Comparison of ENCODE assay signal across 18 cellular contexts in genomic region chr11:64660706-64661105, GRCh38.
DNase-seq lines count a peak whose midpoint lies in the region; TF ChIP-seq lines count a peak whose summit lies in the region.
"Had no signal": no experiment of that assay in that cellular context is flagged by ENCODE, and none has a peak within 500 bp of the region (broad histone marks: within the 10 kb centered on the region; RNA-seq: fewer than 3 reads in every experiment).

No MANE protein-coding gene starts in this region.

- H3K27ac ChIP-seq in breast epithelium = peak overlapping the region in 1 of 2 donors; percentile 69
- no peak overlapping the region for H3K27ac ChIP-seq in mammary epithelial cell (ENCODE audit: insufficient read depth, low read depth, low read length)
- H3K27ac ChIP-seq in osteoblast (ENCODE audit: low read depth, low read length) = peak overlapping the region; percentile 94
- peak overlapping the region; percentile 46 for H3K27ac ChIP-seq in temporal lobe (ENCODE audit: low read depth, low read length)
- H3K27ac ChIP-seq: 22Rv1, pancreas had no signal

- peak overlapping the region; percentile 41 for H2AFZ ChIP-seq in mammary epithelial cell (ENCODE audit: low read depth, low read length)
- peak overlapping the region; percentile 39 for H2AFZ ChIP-seq in osteoblast (ENCODE audit: low read length)

- BruUV-seq in MCF 10A (replicated peaks; lab: Mats Ljungman, UMichigan) (no TSS peak), mammary epithelial cell (replicated peaks; lab: Mats Ljungman, UMichigan) (no TSS peak)

- H4K20me1 ChIP-seq in mammary epithelial cell (ENCODE audit: insufficient read depth, low read length) = no peaks in the 10 kb centered on the region
- peaks cover 20% of the 10 kb centered on the region for H4K20me1 ChIP-seq in osteoblast (ENCODE audit: insufficient read depth, low read length)

- no peak overlapping the region for H3K9ac ChIP-seq in mammary epithelial cell (ENCODE audit: insufficient read depth, low read length)

- no peaks in the 10 kb centered on the region for H3K9me3 Mint-ChIP-seq in MCF 10A (ENCODE audit: unreplicated experiment)
- H3K9me3 Mint-ChIP-seq: activated naive CD4-positive, alpha-beta T cell treated with anti-CD3 and anti-CD28 coated beads, Interleukin-2, amount 10 ng/mL, durations not matched to agents 7 days and 5 days; activated T-cell treated with anti-CD3 and anti-CD28 coated beads, Interleukin-2, amount 50 U/mL, for 72 hours; naive thymus-derived CD4-positive, alpha-beta T cell had no signal

- H3K27me3 ChIP-seq in breast epithelium (no peaks in the 10 kb centered on the region), mammary epithelial cell (ENCODE audit: insufficient read depth, low read length) (no peaks in the 10 kb centered on the region), osteoblast (ENCODE audit: insufficient read depth, low read length) (no peaks in the 10 kb centered on the region)
- H3K27me3 ChIP-seq: BE2C, pancreas had no signal

- WGBS in mammary epithelial cell (ENCODE audit: low coverage, missing lambda C conversion rate) = 92% methylated on average over 17 of the region's 19 CpGs

- TF ChIP-seq CTCF in breast epithelium (IDR thresholded peaks at IDR 0.05) = no peak
- TF ChIP-seq CTCF in MCF 10A (IDR thresholded peaks at IDR 0.05; ENCODE audit: unreplicated experiment) = no peak
- TF ChIP-seq CTCF in mammary epithelial cell (conservative IDR thresholded peaks at IDR 0.05 in 1 of 2, IDR thresholded peaks at IDR 0.05 in 1 of 2; ENCODE audit: extremely low read depth in 1 of 2, insufficient read depth in 1 of 2, low read depth in 1 of 2, low read length in 2 of 2) = no peak
- no peak for TF ChIP-seq CTCF in osteoblast (IDR thresholded peaks at IDR 0.05; ENCODE audit: extremely low read depth, low read depth, low read length)

- no peak overlapping the region for H3K27ac Mint-ChIP-seq in MCF 10A (ENCODE audit: low read depth, unreplicated experiment)
- H3K27ac Mint-ChIP-seq: activated naive CD4-positive, alpha-beta T cell treated with anti-CD3 and anti-CD28 coated beads, Interleukin-2, amount 10 ng/mL, durations not matched to agents 7 days and 5 days; activated T-cell treated with anti-CD3 and anti-CD28 coated beads, Interleukin-2, amount 50 U/mL, for 72 hours had no signal

- H3K4me1 ChIP-seq in breast epithelium (no peaks in the 10 kb centered on the region), mammary epithelial cell (ENCODE audit: insufficient read depth, low read length) (peaks cover 26% of the 10 kb centered on the region), osteoblast (ENCODE audit: insufficient read depth, low read length) (peaks cover 53% of the 10 kb centered on the region)
- H3K4me1 ChIP-seq: BE2C, pancreas had no signal

- peaks cover 15% of the 10 kb centered on the region for H3K4me1 Mint-ChIP-seq in MCF 10A (ENCODE audit: insufficient read depth, unreplicated experiment)

- dilution Hi-C loops in mammary epithelial cell (cut with HindIII; ENCODE audit: low sequenced_read_pairs) = no loop called here

- H3K4me3 ChIP-seq in breast epithelium (peak overlapping the region; percentile 10 to 52 (median 35)), mammary epithelial cell (replicated peaks in 1 of 3; ENCODE audit: insufficient read depth in 1 of 3, low read depth in 2 of 3, low read length in 3 of 3) (no peak overlapping the region), osteoblast (ENCODE audit: insufficient read depth, low read length) (peak overlapping the region; percentile 75)
- H3K4me3 ChIP-seq: esophagus squamous epithelium, pancreas had no signal

- H3K4me2 ChIP-seq in mammary epithelial cell (ENCODE audit: insufficient read depth, low read depth, low read length) = no peak overlapping the region
- H3K4me2 ChIP-seq in osteoblast (ENCODE audit: insufficient read depth, low read length) = peak overlapping the region; percentile 92

- H3K9me3 ChIP-seq in breast epithelium (no peaks in the 10 kb centered on the region), mammary epithelial cell (replicated peaks; ENCODE audit: insufficient read depth, low read length) (no peaks in the 10 kb centered on the region), osteoblast (ENCODE audit: low read depth, low read length) (no peaks in the 10 kb centered on the region)
- H3K9me3 ChIP-seq: BE2C, esophagus squamous epithelium, pancreas had no signal

- no peaks in the 10 kb centered on the region for H3K36me3 ChIP-seq in breast epithelium
- H3K36me3 ChIP-seq in mammary epithelial cell (ENCODE audit: insufficient read depth, low read length) = no peaks in the 10 kb centered on the region
- H3K36me3 ChIP-seq in osteoblast (ENCODE audit: insufficient read depth, low read length) = peaks cover 17% of the 10 kb centered on the region
- H3K36me3 ChIP-seq: BE2C, esophagus squamous epithelium, pancreas had no signal

- H3K27me3 Mint-ChIP-seq in MCF 10A (ENCODE audit: insufficient read depth, unreplicated experiment) = no peaks in the 10 kb centered on the region

- in situ Hi-C loops in mammary epithelial cell (cut with MboI; ENCODE audit: low sequenced_read_pairs in 2 of 2) = no loop called here

- POLR2A ChIA-PET in MCF 10A (lab: Yijun Ruan, JAX) = no interaction called here

- DNase-seq in breast epithelium (ENCODE audit: low spot score in 2 of 2) (no peak), MCF 10A (ENCODE audit: unreplicated experiment) (no peak), mammary epithelial cell (no peak), osteoblast (ENCODE audit: insufficient read length, low spot score, missing footprints) (peak; percentile 90), NCI-H1694 treated with DMSO at 0.1 percent for 48 hours (lab: John Stamatoyannopoulos, UW) (no peak), NCI-H526 (lab: John Stamatoyannopoulos, UW) (no peak), SKM-1 (lab: John Stamatoyannopoulos, UW; ENCODE audit: unreplicated experiment) (no peak)
- DNase-seq: activated CD4-positive, alpha-beta T cell treated with anti-CD3 and anti-CD28 coated beads for 1 hour; activated naive CD4-positive, alpha-beta T cell treated with anti-CD3 and anti-CD28 coated beads, Interleukin-2, amount 10 ng/mL, durations not matched to agents 7 days and 5 days; activated T-cell treated with anti-CD3 and anti-CD28 coated beads, Interleukin-2, amount 50 U/mL, for 72 hours; BE2C; esophagus squamous epithelium; naive thymus-derived CD4-positive, alpha-beta T cell; NCI-H1436; NCI-H524 treated with DMSO at 0.1 percent for 48 hours; pancreas had no signal

- H3K79me2 ChIP-seq in mammary epithelial cell (ENCODE audit: insufficient read depth, low read length) (no peaks in the 10 kb centered on the region), osteoblast (ENCODE audit: insufficient read depth, low read length) (peaks cover 18% of the 10 kb centered on the region)

- CTCF ChIA-PET in MCF 10A (lab: Yijun Ruan, JAX) = interaction anchor here (0.6 to 1.6 kb wide), 4 partner anchors 8 to 303 kb away, joined by 3 to 8 read pairs (median 6); no protein-coding TSS in a partner anchor
- CTCF ChIA-PET in mammary epithelial cell (lab: Charles Lee; ENCODE audit: low non-redundant PET) = no interaction called here

- H3K4me3 Mint-ChIP-seq in MCF 10A (ENCODE audit: unreplicated experiment) = no peak overlapping the region
- H3K4me3 Mint-ChIP-seq: activated naive CD4-positive, alpha-beta T cell treated with anti-CD3 and anti-CD28 coated beads, Interleukin-2, amount 10 ng/mL, durations not matched to agents 7 days and 5 days; activated T-cell treated with anti-CD3 and anti-CD28 coated beads, Interleukin-2, amount 50 U/mL, for 72 hours; naive thymus-derived CD4-positive, alpha-beta T cell had no signal

- intact Hi-C loops in breast epithelium (cut with DNase I; ENCODE audit: low total_unique reads) = no loop called here
- intact Hi-C loops in MCF 10A (cut with micrococcal nuclease) = no loop called here
- intact Hi-C loops in mammary epithelial cell (cut with micrococcal nuclease) = no loop called here

- H3K36me3 Mint-ChIP-seq in MCF 10A (ENCODE audit: insufficient read depth, unreplicated experiment) = no peaks in the 10 kb centered on the region
- H3K36me3 Mint-ChIP-seq: activated naive CD4-positive, alpha-beta T cell treated with anti-CD3 and anti-CD28 coated beads, Interleukin-2, amount 10 ng/mL, durations not matched to agents 7 days and 5 days; naive thymus-derived CD4-positive, alpha-beta T cell had no signal

- no peak for TF ChIP-seq POLR2A in breast epithelium (IDR thresholded peaks at IDR 0.05)

Comparison
In these comparisons a context has a peak if more than half of its experiments do, and no peak if none do; other contexts are left out.
1. H3K4me3 ChIP-seq: peak in breast epithelium (3 of 3) and osteoblast (single experiment); none in mammary epithelial cell (0 of 3).